13 cellular contexts compared by ENCODE assay signal in genomic region chr5:37553720-37554402, GRCh38.
DNase-seq lines count a peak whose midpoint lies in the region; ATAC-seq lines count a peak whose summit lies in the region.
"Had no signal": no experiment of that assay in that cellular context is flagged by ENCODE, and none has a peak within 500 bp of the region (broad histone marks: within the 10 kb centered on the region; RNA-seq: fewer than 3 reads in every experiment).

No MANE protein-coding gene starts in this region.

- 85 to 89% methylated on average over 2 of the region's 2 CpGs for WGBS in GM23248 (ENCODE audit: low coverage in 1 of 2, low lambda C conversion rate in 2 of 2, missing lambda C conversion rate in 2 of 2), 2 experiments

- H3F3A ChIP-seq in GM23248 (ENCODE audit: insufficient read depth): no peaks in the 10 kb centered on the region

- H4K20me1 ChIP-seq in GM23248 (ENCODE audit: insufficient read depth): no peaks in the 10 kb centered on the region

- no peak overlapping the region for H3K9ac ChIP-seq in GM23248

- no peak overlapping the region for H3K4me3 Mint-ChIP-seq in activated CD8-positive, alpha-beta memory T cell treated with anti-CD3 and anti-CD28 coated beads, Interleukin-2, amount 10 ng/mL, durations not matched to agents 7 days and 5 days
- H3K4me3 Mint-ChIP-seq: stimulated activated naive CD8-positive, alpha-beta T cell treated with anti-CD3 and anti-CD28 coated beads, Interleukin-15, Interleukin-2, amounts not matched to agents 100 ng/mL and 50 ng/mL, for 24 hours; T-cell had no signal

- no peak overlapping the region for H2AFZ ChIP-seq in GM23248

- no peak overlapping the region for H3K4me3 ChIP-seq in GM23248

- H3K79me2 ChIP-seq in GM23248 (ENCODE audit: insufficient read depth): peaks cover 11% of the 10 kb centered on the region; the same call in 1 of the 2 replicates

- no peaks in the 10 kb centered on the region for H3K27me3 ChIP-seq in GM23248 (replicated peaks; ENCODE audit: insufficient read depth)

- peaks cover 9% of the 10 kb centered on the region for H3K36me3 Mint-ChIP-seq in activated CD8-positive, alpha-beta memory T cell treated with anti-CD3 and anti-CD28 coated beads, Interleukin-2, amount 10 ng/mL, durations not matched to agents 7 days and 5 days

- H3K4me1 Mint-ChIP-seq in activated CD8-positive, alpha-beta memory T cell treated with anti-CD3 and anti-CD28 coated beads, Interleukin-2, amount 10 ng/mL, durations not matched to agents 7 days and 5 days: peaks cover 6% of the 10 kb centered on the region

- ATAC-seq in esophagus mucosa (peak; percentile 39), GM21529 (IDR thresholded peaks at IDR 0.05; ENCODE audit: unreplicated experiment) (no peak), HG02759 (IDR thresholded peaks at IDR 0.05; ENCODE audit: unreplicated experiment) (no peak)
- no peak for ATAC-seq in activated CD8-positive, alpha-beta memory T cell treated with anti-CD3 and anti-CD28 coated beads, Interleukin-2, amount 10 ng/mL, durations not matched to agents 7 days and 5 days
- ATAC-seq: T-cell had no signal

- DNase-seq in GM23248 (peak; percentile 59), OCI-M1 (lab: John Stamatoyannopoulos, UW) (peak; percentile 45), pulmonary artery endothelial cell (ENCODE audit: low read depth, low spot score) (peak; percentile 55)
- DNase-seq in activated CD8-positive, alpha-beta memory T cell treated with anti-CD3 and anti-CD28 coated beads, Interleukin-2, amount 10 ng/mL, durations not matched to agents 7 days and 5 days: no peak
- DNase-seq in activated CD4-positive, alpha-beta T cell treated with anti-CD3 and anti-CD28 coated beads, Interleukin-2, amount 50 U/mL, for 4 hours: no peak
- DNase-seq: activated CD4-positive, alpha-beta T cell treated with anti-CD3 and anti-CD28 coated beads, Interleukin-2, amount 50 U/mL, for 1 hour; GOT3; NCI-H1930; T-cell had no signal

- no peaks in the 10 kb centered on the region for H3K9me2 ChIP-seq in GM23248 (ENCODE audit: insufficient read depth)

- no peaks in the 10 kb centered on the region for H3K4me1 ChIP-seq in GM23248 (ENCODE audit: insufficient read depth)

- H3K27ac ChIP-seq in GM23248: no peak overlapping the region

- H3K9me3 ChIP-seq in GM23248 (ENCODE audit: low read depth): no peaks in the 10 kb centered on the region

- no peaks in the 10 kb centered on the region for H3K27me3 Mint-ChIP-seq in activated CD8-positive, alpha-beta memory T cell treated with anti-CD3 and anti-CD28 coated beads, Interleukin-2, amount 10 ng/mL, durations not matched to agents 7 days and 5 days
- H3K27me3 Mint-ChIP-seq: stimulated activated naive CD8-positive, alpha-beta T cell treated with anti-CD3 and anti-CD28 coated beads, Interleukin-15, Interleukin-2, amounts not matched to agents 100 ng/mL and 50 ng/mL, for 24 hours; T-cell had no signal

- CTCF ChIA-PET in activated CD8-positive, alpha-beta memory T cell treated with anti-CD3 and anti-CD28 coated beads, Interleukin-2, amount 10 ng/mL, durations not matched to agents 7 days and 5 days (lab: Charles Lee): interaction anchor here (0.7 to 1.2 kb wide), 3 partner anchors 9 to 140 kb away, joined by 3 to 4 read pairs (median 3); no protein-coding TSS in a partner anchor

- no peaks in the 10 kb centered on the region for H3K9me3 Mint-ChIP-seq in activated CD8-positive, alpha-beta memory T cell treated with anti-CD3 and anti-CD28 coated beads, Interleukin-2, amount 10 ng/mL, durations not matched to agents 7 days and 5 days (ENCODE audit: low read depth)
- H3K9me3 Mint-ChIP-seq: stimulated activated naive CD8-positive, alpha-beta T cell treated with anti-CD3 and anti-CD28 coated beads, Interleukin-15, Interleukin-2, amounts not matched to agents 100 ng/mL and 50 ng/mL, for 24 hours had no signal

- H3K36me3 ChIP-seq in GM23248 (ENCODE audit: low read depth): no peaks in the 10 kb centered on the region

- in situ Hi-C loops in GM23248 (cut with MboI): no loop called here

- H3K4me2 ChIP-seq in GM23248 (ENCODE audit: unreplicated experiment): no peak overlapping the region

- no peak overlapping the region for H3K27ac Mint-ChIP-seq in activated CD8-positive, alpha-beta memory T cell treated with anti-CD3 and anti-CD28 coated beads, Interleukin-2, amount 10 ng/mL, durations not matched to agents 7 days and 5 days
- H3K27ac Mint-ChIP-seq: stimulated activated naive CD8-positive, alpha-beta T cell treated with anti-CD3 and anti-CD28 coated beads, Interleukin-15, Interleukin-2, amounts not matched to agents 100 ng/mL and 50 ng/mL, for 24 hours; T-cell had no signal

Comparison
In these comparisons a context has a peak if more than half of its experiments do, and no peak if none do; other contexts are left out.
1. DNase-seq: peak in GM23248 (single experiment), OCI-M1 (single experiment) and pulmonary artery endothelial cell (single experiment); none in activated CD8-positive, alpha-beta memory T cell treated with anti-CD3 and anti-CD28 coated beads, Interleukin-2, amount 10 ng/mL, durations not matched to agents 7 days and 5 days (single experiment) and activated CD4-positive, alpha-beta T cell treated with anti-CD3 and anti-CD28 coated beads, Interleukin-2, amount 50 U/mL, for 4 hours (0 of 2).